ENCODE assay signal across 9 cellular contexts in the genomic region with DNA sequence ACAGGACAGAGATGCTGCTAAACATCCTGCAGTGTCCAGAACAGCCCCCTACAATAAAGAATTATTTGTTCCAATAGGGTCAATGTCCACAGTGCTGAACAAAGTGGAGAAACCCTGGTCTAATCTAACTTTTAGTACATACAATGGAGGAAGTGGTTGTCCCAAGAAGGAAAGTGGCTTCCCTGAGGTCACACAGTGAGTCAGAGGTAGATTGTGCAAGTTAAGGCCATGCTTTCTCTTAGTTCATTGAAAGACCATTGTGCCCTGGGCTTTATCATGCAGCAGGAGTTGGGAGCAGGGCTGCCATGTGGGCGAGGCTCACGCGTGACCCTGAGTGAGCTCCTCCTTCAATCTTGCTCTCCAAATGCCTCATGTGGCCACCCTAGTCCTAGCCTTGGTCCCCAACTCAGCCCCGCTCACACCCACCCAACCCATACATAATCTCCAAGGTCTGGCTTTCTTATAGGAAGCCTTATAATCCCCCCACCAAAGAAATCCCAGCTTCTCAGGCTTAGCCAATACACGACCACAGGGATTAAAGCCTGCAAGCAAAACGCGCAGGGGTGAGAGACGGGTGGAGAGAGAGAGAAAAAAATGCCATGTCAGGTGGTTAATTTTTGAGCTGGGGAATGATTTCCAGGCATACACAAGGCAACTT. TPM values are rescaled to one million over a fixed set of nuclear protein-coding genes. Genes with fewer than 3 reads are reported as not detected.
DNase-seq lines count a peak whose midpoint lies in the region; ATAC-seq and TF ChIP-seq lines count a peak whose summit lies in the region.
"Had no signal": no experiment of that assay in that cellular context is flagged by ENCODE, and none has a peak within 500 bp of the region (broad histone marks: within the 10 kb centered on the region; RNA-seq: fewer than 3 reads in every experiment).

No MANE protein-coding gene starts in this region.

- intact Hi-C loops in lower lobe of right lung (cut with DNase I): no loop called here

- H3K4me3 ChIP-seq in brain microvascular endothelial cell (ENCODE audit: low read depth, low read length) (no peak overlapping the region), lower lobe of right lung (no peak overlapping the region)

- H3K27ac ChIP-seq in brain microvascular endothelial cell (no peak overlapping the region), lower lobe of right lung (no peak overlapping the region)

- TF ChIP-seq CTCF in brain microvascular endothelial cell (IDR thresholded peaks at IDR 0.05; ENCODE audit: low read depth, low read length, missing control alignments) (no peak), lower lobe of right lung (IDR thresholded peaks at IDR 0.05) (no peak)

- DNase-seq in COLO829 (ENCODE audit: low spot score) (peak; percentile 64), NCI-H82 treated with DMSO at 0.1 percent for 48 hours (lab: John Stamatoyannopoulos, UW; ENCODE audit: unreplicated experiment) (peak; percentile 61), brain microvascular endothelial cell (peak; percentile 27), lower lobe of right lung (peak; percentile 66), cerebellar nuclear complex (lab: John Stamatoyannopoulos, UW) (no peak), NCI-H2227 treated with DMSO at 0.1 percent for 48 hours (lab: John Stamatoyannopoulos, UW) (no peak), NCI-H446 treated with DMSO at 0.1 percent for 48 hours (lab: John Stamatoyannopoulos, UW) (no peak)
- DNase-seq: activated B cell treated with CpG ODN at 0.5 μM for 24 hours had no signal

- ATAC-seq in lower lobe of right lung (peak; percentile 72 to 81), GM19397 (IDR thresholded peaks at IDR 0.05; ENCODE audit: unreplicated experiment) (no peak)

- in situ Hi-C loops in brain microvascular endothelial cell (cut with HindIII; ENCODE audit: low pct_ligation_motif_present, low sequenced_read_pairs): no loop called here

- no peaks in the 10 kb centered on the region for H3K36me3 ChIP-seq in brain microvascular endothelial cell (replicated peaks)
- H3K36me3 ChIP-seq in lower lobe of right lung: no peaks in the 10 kb centered on the region

- no peaks in the 10 kb centered on the region for H3K4me1 ChIP-seq in lower lobe of right lung

- H3K9me3 ChIP-seq in lower lobe of right lung: peaks cover 13% of the 10 kb centered on the region

- H3K27me3 ChIP-seq in brain microvascular endothelial cell (replicated peaks) (no peaks in the 10 kb centered on the region), lower lobe of right lung (ENCODE audit: low read depth) (no peaks in the 10 kb centered on the region)

RNA-seq across cellular contexts. Expression of a gene that starts 19.9 kb away (rescaled TPM):
- total RNA-seq in lower lobe of right lung: 2.0 TPM

RNA-seq across cellular contexts. Expression of a gene that starts 57.9 kb away (rescaled TPM):
- total RNA-seq in lower lobe of right lung: 11.9 TPM

Comparison
In these comparisons a context has a peak if more than half of its experiments do, and no peak if none do; other contexts are left out.
1. DNase-seq: peak in COLO829 (single experiment), NCI-H82 treated with DMSO at 0.1 percent for 48 hours (single experiment), brain microvascular endothelial cell (single experiment) and lower lobe of right lung (single experiment); none in cerebellar nuclear complex (0 of 2), NCI-H2227 treated with DMSO at 0.1 percent for 48 hours (single experiment) and NCI-H446 treated with DMSO at 0.1 percent for 48 hours (single experiment).